ENCODE assay signal across 1 cellular context in the genomic region with DNA sequence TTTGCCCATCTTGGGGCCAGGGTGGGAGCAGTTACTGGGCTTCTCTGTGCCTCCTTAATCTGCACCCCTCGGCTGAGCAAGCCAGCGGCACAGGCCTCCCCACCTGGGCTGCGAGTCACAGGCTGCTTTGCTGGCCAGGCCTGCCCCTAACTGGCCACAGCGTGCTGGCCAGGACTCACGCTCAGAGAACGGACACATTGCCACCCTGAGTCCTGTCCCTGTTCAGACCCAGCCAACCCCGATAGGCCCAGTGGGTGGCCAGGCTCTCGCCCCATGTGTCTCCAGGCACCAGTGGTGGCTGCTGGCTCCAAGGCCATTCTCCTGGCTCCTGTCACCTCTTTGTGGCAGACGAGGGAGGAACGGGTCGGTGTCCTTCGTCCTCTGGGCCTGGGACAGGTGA.
TF ChIP-seq lines count a peak whose summit lies in the region.

No MANE protein-coding gene starts in this region.

TF ChIP-seq in H1, 55 proteins besides CTCF, POLR2A, EP300 and RAD21:
- TF ChIP-seq SIX5 (IDR thresholded peaks at IDR 0.05; ENCODE audit: low read depth, low read length): no peak
- TF ChIP-seq CEBPB (IDR thresholded peaks at IDR 0.05; ENCODE audit: low read depth, low read length): no peak
- no peak for TF ChIP-seq JUN (IDR thresholded peaks at IDR 0.05; ENCODE audit: low read depth, low read length)
- TF ChIP-seq PHF8 (conservative IDR thresholded peaks at IDR 0.05; ENCODE audit: low read depth, low read length): no peak
- TF ChIP-seq SP4 (IDR thresholded peaks at IDR 0.05; ENCODE audit: low read length): no peak
- TF ChIP-seq YY1 (IDR thresholded peaks at IDR 0.05; ENCODE audit: low read depth, low read length): no peak
- TF ChIP-seq KDM4A (IDR thresholded peaks at IDR 0.05; ENCODE audit: low read depth, low read length, severe bottlenecking): no peak
- TF ChIP-seq CHD2 (IDR thresholded peaks at IDR 0.05; ENCODE audit: low read length): no peak
- TF ChIP-seq FOSL1 (IDR thresholded peaks at IDR 0.05; ENCODE audit: insufficient read depth, low read depth, low read length): no peak
- TF ChIP-seq, protein P1, sequence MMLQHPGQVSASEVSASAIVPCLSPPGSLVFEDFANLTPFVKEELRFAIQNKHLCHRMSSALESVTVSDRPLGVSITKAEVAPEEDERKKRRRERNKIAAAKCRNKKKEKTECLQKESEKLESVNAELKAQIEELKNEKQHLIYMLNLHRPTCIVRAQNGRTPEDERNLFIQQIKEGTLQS (IDR thresholded peaks at IDR 0.05; ENCODE audit: insufficient read depth, low read depth, low read length): no peak
- no peak for TF ChIP-seq CBX5 (IDR thresholded peaks at IDR 0.05; ENCODE audit: low read depth, low read length)
- TF ChIP-seq RBBP5 (IDR thresholded peaks at IDR 0.05; ENCODE audit: borderline replicate concordance, low read depth, low read length): no peak
- TF ChIP-seq CHD1 (IDR thresholded peaks at IDR 0.05; ENCODE audit: low read depth, low read length): no peak
- no peak for TF ChIP-seq CBX8 (IDR thresholded peaks at IDR 0.05; ENCODE audit: borderline replicate concordance, low read depth, low read length)
- TF ChIP-seq SP1 (IDR thresholded peaks at IDR 0.05; ENCODE audit: low read depth, low read length): no peak
- TF ChIP-seq KDM5A (IDR thresholded peaks at IDR 0.05; ENCODE audit: low read length): no peak
- TF ChIP-seq SP2 (IDR thresholded peaks at IDR 0.05; ENCODE audit: low read length): no peak
- no peak for TF ChIP-seq RFX5 (IDR thresholded peaks at IDR 0.05; ENCODE audit: borderline replicate concordance, low read depth, low read length)
